ENCODE assay signal across 16 cellular contexts in genomic region chr2:222436040-222436413, GRCh38. TPM values are rescaled to one million over a fixed set of nuclear protein-coding genes. Genes with fewer than 3 reads are reported as not detected.
"Had no signal": no experiment of that assay in that cellular context is flagged by ENCODE, and none has a peak within 500 bp of the region (broad histone marks: within the 10 kb centered on the region; RNA-seq: fewer than 3 reads in every experiment).

No MANE protein-coding gene starts in this region.

- H3K36me3 Mint-ChIP-seq: natural killer cell treated with Interleukin-12 subunit alpha and Interleukin-12 subunit beta and Interleukin-15 and Interleukin-18, amount 100 ng/mL, for 72 hours had no signal

- H3K27me3 Mint-ChIP-seq: activated T-helper 17 cell treated with anti-CD3 and anti-CD28 coated beads, Interleukin-2, amount 50 U/mL, for 72 hours; natural killer cell treated with Interleukin-12 subunit alpha and Interleukin-12 subunit beta and Interleukin-15 and Interleukin-18, amount 100 ng/mL, for 72 hours; progenitor cell of endocrine pancreas had no signal

- H3K4me3 Mint-ChIP-seq: activated naive CD4-positive, alpha-beta T cell treated with anti-CD3 and anti-CD28 coated beads for 36 hours; activated naive CD8-positive, alpha-beta T cell treated with anti-CD3 and anti-CD28 coated beads, Interleukin-2, amount 50 U/mL, for 24 hours; activated T-helper 17 cell treated with anti-CD3 and anti-CD28 coated beads, Interleukin-2, amount 50 U/mL, for 72 hours; natural killer cell treated with Interleukin-12 subunit alpha and Interleukin-12 subunit beta and Interleukin-15 and Interleukin-18, amount 100 ng/mL, for 72 hours had no signal

- DNase-seq: activated CD4-positive, alpha-beta T cell treated with anti-CD3 and anti-CD28 coated beads for 1 hour; activated CD4-positive, alpha-beta T cell treated with anti-CD3 and anti-CD28 coated beads, Interleukin-2, amount 50 U/mL, for 48 hours; activated naive CD4-positive, alpha-beta T cell treated with anti-CD3 and anti-CD28 coated beads for 36 hours; activated naive CD8-positive, alpha-beta T cell treated with anti-CD3 and anti-CD28 coated beads, Interleukin-2, amount 50 U/mL, for 24 hours; left ventricle myocardium superior; mesendoderm; right cardiac atrium; stimulated activated CD4-positive, alpha-beta T cell treated with anti-CD3 and anti-CD28 coated beads, Interleukin-4, amount 100 ng/mL, for 24 hours; stimulated activated naive CD4-positive, alpha-beta T cell treated with Interleukin-2 at 50 U/mL for 16 hours; T-helper 9 cell; upper lobe of left lung had no signal

- ATAC-seq: activated naive CD8-positive, alpha-beta T cell treated with anti-CD3 and anti-CD28 coated beads, Interleukin-2, amount 50 U/mL, for 24 hours; activated T-helper 17 cell treated with anti-CD3 and anti-CD28 coated beads, Interleukin-2, amount 50 U/mL, for 72 hours; esophagus mucosa; left ventricle myocardium superior; natural killer cell treated with Interleukin-12 subunit alpha and Interleukin-12 subunit beta and Interleukin-15 and Interleukin-18, amount 100 ng/mL, for 72 hours; right cardiac atrium had no signal

- H3K27ac Mint-ChIP-seq: activated naive CD4-positive, alpha-beta T cell treated with anti-CD3 and anti-CD28 coated beads for 36 hours; activated naive CD8-positive, alpha-beta T cell treated with anti-CD3 and anti-CD28 coated beads, Interleukin-2, amount 50 U/mL, for 24 hours; activated T-helper 17 cell treated with anti-CD3 and anti-CD28 coated beads, Interleukin-2, amount 50 U/mL, for 72 hours; natural killer cell treated with Interleukin-12 subunit alpha and Interleukin-12 subunit beta and Interleukin-15 and Interleukin-18, amount 100 ng/mL, for 72 hours; progenitor cell of endocrine pancreas had no signal

- H3K9me3 Mint-ChIP-seq: activated naive CD4-positive, alpha-beta T cell treated with anti-CD3 and anti-CD28 coated beads for 36 hours; activated naive CD8-positive, alpha-beta T cell treated with anti-CD3 and anti-CD28 coated beads, Interleukin-2, amount 50 U/mL, for 24 hours; activated T-helper 17 cell treated with anti-CD3 and anti-CD28 coated beads, Interleukin-2, amount 50 U/mL, for 72 hours; natural killer cell treated with Interleukin-12 subunit alpha and Interleukin-12 subunit beta and Interleukin-15 and Interleukin-18, amount 100 ng/mL, for 72 hours had no signal

RNA-seq across cellular contexts. Expression of gene SGPP2, which starts 11.7 kb away (rescaled TPM):
- total RNA-seq: dermis microvascular lymphatic vessel endothelial cell had no signal
